ENCODE assay signal across 16 cellular contexts in the genomic region with DNA sequence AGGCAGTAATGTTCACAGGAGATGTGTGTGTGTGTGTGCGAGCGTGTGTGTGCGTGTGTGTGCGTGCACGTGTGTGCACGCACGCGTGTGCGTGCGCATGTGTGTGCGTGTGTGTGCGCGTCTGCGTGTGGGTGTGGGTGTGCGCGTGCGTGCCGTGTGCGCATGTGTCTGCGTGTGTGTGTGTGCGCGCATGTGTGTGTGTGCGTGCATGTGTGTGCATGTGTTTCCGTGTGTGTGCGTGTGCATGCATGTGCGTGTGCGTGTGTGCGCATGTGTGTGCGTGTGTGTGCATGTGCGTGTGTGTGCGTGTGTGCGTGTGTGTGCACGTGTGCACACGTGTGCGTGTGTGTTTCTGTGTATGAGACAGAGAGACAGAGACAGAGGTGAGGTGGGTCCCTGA.
DNase-seq lines count a peak whose midpoint lies in the region; ATAC-seq, FAIRE-seq and TF ChIP-seq lines count a peak whose summit lies in the region.
"Had no signal": no experiment of that assay in that cellular context is flagged by ENCODE, and none has a peak within 500 bp of the region (broad histone marks: within the 10 kb centered on the region; RNA-seq: fewer than 3 reads in every experiment).

No MANE protein-coding gene starts in this region.

- no peaks in the 10 kb centered on the region for H3K9me3 ChIP-seq in GM12878 (replicated peaks; ENCODE audit: control insufficient read depth, insufficient read depth, low read length)
- H3K9me3 ChIP-seq: BLaER1 treated with 17β-estradiol and CSF1 and Interleukin-3, amounts not matched to agents 10 nM and 100 nM had no signal

- no peaks in the 10 kb centered on the region for H3K27me3 ChIP-seq in GM23338 (ENCODE audit: insufficient read depth)
- no peaks in the 10 kb centered on the region for H3K27me3 ChIP-seq in GM12878 (replicated peaks in 1 of 2; ENCODE audit: control insufficient read depth in 2 of 2, insufficient read depth in 2 of 2, low read length in 1 of 2)
- H3K27me3 ChIP-seq: BLaER1 treated with 17β-estradiol and CSF1 and Interleukin-3, amounts not matched to agents 10 nM and 100 nM had no signal

- H3F3A ChIP-seq in GM23338 (replicated peaks; ENCODE audit: low read depth): no peaks in the 10 kb centered on the region

- POLR2A ChIA-PET in GM12878 (lab: Charles Lee): no interaction called here

- ATAC-seq in GM23338 (no peak), GM12878 (no peak), GM18868 (IDR thresholded peaks at IDR 0.05; ENCODE audit: unreplicated experiment) (no peak)

- H3K4me2 ChIP-seq in GM23338 (no peak overlapping the region), GM12878 (ENCODE audit: control insufficient read depth, insufficient read depth) (no peak overlapping the region)
- H3K4me2 ChIP-seq: BLaER1 treated with 17β-estradiol and CSF1 and Interleukin-3, amounts not matched to agents 10 nM and 100 nM had no signal

- SMC1A ChIA-PET in GM12878 (lab: Charles Lee; ENCODE audit: uncharacterized antibody, unreplicated experiment): no interaction called here

- TF ChIP-seq POLR2A in GM12878 (IDR thresholded peaks at IDR 0.05; ENCODE audit: low read depth, low read length): no peak

- WGBS in GM12878 (ENCODE audit: insufficient coverage, insufficient replicate concordance, low lambda C conversion rate, missing lambda C conversion rate): 83% methylated on average over 31 of the region's 35 CpGs

- H3K4me3 Mint-ChIP-seq in GM23338: no peak overlapping the region
- H3K4me3 Mint-ChIP-seq in glutamatergic neuron (ENCODE audit: unreplicated experiment): no peak overlapping the region
- H3K4me3 Mint-ChIP-seq: CD4-positive, CD25-positive, alpha-beta regulatory T cell had no signal

- H4K20me1 ChIP-seq in GM23338 (replicated peaks; ENCODE audit: insufficient read depth) (no peaks in the 10 kb centered on the region), GM12878 (ENCODE audit: control insufficient read depth, insufficient read depth) (no peaks in the 10 kb centered on the region)
- H4K20me1 ChIP-seq: BLaER1 treated with 17β-estradiol and CSF1 and Interleukin-3, amounts not matched to agents 10 nM and 100 nM had no signal

- no peak for TF ChIP-seq EP300 in GM12878 (IDR thresholded peaks at IDR 0.05; ENCODE audit: borderline replicate concordance in 1 of 2, control insufficient read depth in 1 of 2, low read depth in 2 of 2, low read length in 2 of 2)

- peak overlapping the region; percentile 34; the same call in 1 of the 2 replicates for H3K27ac Mint-ChIP-seq in GM23338
- peak overlapping the region; percentile 55 for H3K27ac Mint-ChIP-seq in glutamatergic neuron (ENCODE audit: unreplicated experiment)
- H3K27ac Mint-ChIP-seq: CD4-positive, CD25-positive, alpha-beta regulatory T cell had no signal

- TF ChIP-seq RAD21 in GM12878 (IDR thresholded peaks at IDR 0.05; ENCODE audit: insufficient read depth, low read depth, low read length): no peak

- H3K4me3 ChIP-seq in GM23338 (no peak overlapping the region), GM12878 (no peak overlapping the region)
- H3K4me3 ChIP-seq: BLaER1 treated with 17β-estradiol and CSF1 and Interleukin-3, amounts not matched to agents 10 nM and 100 nM had no signal

- H3K9me3 Mint-ChIP-seq in GM23338 (peaks cover 4% of the 10 kb centered on the region; the same call in 2 of the 3 replicates), glutamatergic neuron (ENCODE audit: unreplicated experiment) (peaks cover 8% of the 10 kb centered on the region)

- H2AFZ ChIP-seq in GM23338: no peak overlapping the region
- H2AFZ ChIP-seq in GM12878 (ENCODE audit: control insufficient read depth, low read depth, low read length): no peak overlapping the region

- FAIRE-seq in GM12878 (lab: Jason Lieb, UNC): no peak
- FAIRE-seq: GM12892, GM19239 had no signal

- H3K9ac ChIP-seq in GM12878 (ENCODE audit: control insufficient read depth, insufficient read depth, low read length): no peak overlapping the region
- H3K9ac ChIP-seq: BLaER1 treated with 17β-estradiol and CSF1 and Interleukin-3, amounts not matched to agents 10 nM and 100 nM had no signal

- H3K4me1 ChIP-seq in GM23338 (ENCODE audit: insufficient read depth): no peaks in the 10 kb centered on the region
- peaks cover 4% of the 10 kb centered on the region for H3K4me1 ChIP-seq in GM12878 (ENCODE audit: control insufficient read depth, insufficient read depth, low read length)

- H3K36me3 ChIP-seq in GM23338 (ENCODE audit: insufficient read depth) (no peaks in the 10 kb centered on the region), GM12878 (ENCODE audit: control insufficient read depth in 2 of 2, insufficient read depth in 2 of 2, low read length in 1 of 2) (no peaks in the 10 kb centered on the region)
- H3K36me3 ChIP-seq: BLaER1 treated with 17β-estradiol and CSF1 and Interleukin-3, amounts not matched to agents 10 nM and 100 nM had no signal

- no peak overlapping the region for H3K27ac ChIP-seq in GM23338 (ENCODE audit: low read depth)
- no peak overlapping the region for H3K27ac ChIP-seq in GM12878 (ENCODE audit: control insufficient read depth, insufficient read depth)
- H3K27ac ChIP-seq: BLaER1 treated with 17β-estradiol and CSF1 and Interleukin-3, amounts not matched to agents 10 nM and 100 nM had no signal

- in situ Hi-C loops in GM12878 (cut with MboI): no loop called here

- intact Hi-C loops in GM12878 (cut with micrococcal nuclease; ENCODE audit: unreplicated experiment): no loop called here
- intact Hi-C loops in posterior vena cava (cut with DNase I): no loop called here

- TF ChIP-seq CTCF in GM23338 (conservative IDR thresholded peaks at IDR 0.05; ENCODE audit: low read depth in 2 of 2) (no peak), GM12878 (IDR thresholded peaks at IDR 0.05 in 2 of 3, conservative IDR thresholded peaks at IDR 0.05 in 1 of 3; ENCODE audit: control insufficient read depth in 2 of 3, extremely low read depth in 1 of 3, insufficient read depth in 1 of 3, low read depth in 3 of 3, low read length in 3 of 3) (no peak), glutamatergic neuron (IDR thresholded peaks at IDR 0.05; ENCODE audit: partially characterized antibody, unreplicated experiment) (no peak)

- RAD21 ChIA-PET in GM12878 (lab: Charles Lee; ENCODE audit: unreplicated experiment): no interaction called here

- peaks cover 20% of the 10 kb centered on the region for H3K27me3 Mint-ChIP-seq in GM23338 (ENCODE audit: insufficient read depth, low read depth, poor library complexity)
- peaks cover 14% of the 10 kb centered on the region for H3K27me3 Mint-ChIP-seq in glutamatergic neuron (ENCODE audit: unreplicated experiment)

- no peaks in the 10 kb centered on the region for H3K9me2 ChIP-seq in GM23338 (ENCODE audit: insufficient read depth)

- H3K4me1 Mint-ChIP-seq in GM23338 (no peaks in the 10 kb centered on the region), glutamatergic neuron (ENCODE audit: low read depth, unreplicated experiment) (no peaks in the 10 kb centered on the region)
- H3K4me1 Mint-ChIP-seq: CD4-positive, CD25-positive, alpha-beta regulatory T cell had no signal

- DNase-seq in GM23338 (ENCODE audit: low spot score): no peak
- no peak for DNase-seq in GM12878 (ENCODE audit: low read depth, low spot score)
- no peak for DNase-seq in glutamatergic neuron
- peak; percentile 20 for DNase-seq in posterior vena cava (ENCODE audit: low spot score)
- no peak for DNase-seq in NCI-H1105 treated with DMSO at 0.1 percent for 48 hours (lab: John Stamatoyannopoulos, UW)
- no peak for DNase-seq in dedifferentiated amniotic fluid mesenchymal stem cell (ENCODE audit: extremely low spot score)
- DNase-seq in superior temporal gyrus (ENCODE audit: extremely low spot score): no peak
- DNase-seq: ACHN; Calu3; CD4-positive, CD25-positive, alpha-beta regulatory T cell; DMS 273 treated with DMSO at 0.1 percent for 48 hours; H7 had no signal

- H3K36me3 Mint-ChIP-seq in GM23338 (ENCODE audit: low read depth) (no peaks in the 10 kb centered on the region), glutamatergic neuron (ENCODE audit: unreplicated experiment) (peaks cover 6% of the 10 kb centered on the region)
- H3K36me3 Mint-ChIP-seq: CD4-positive, CD25-positive, alpha-beta regulatory T cell had no signal

- BruUV-seq in GM12878 (replicated peaks; lab: Mats Ljungman, UMichigan): no TSS peak

- H3K79me2 ChIP-seq in GM23338 (replicated peaks; ENCODE audit: insufficient read depth) (no peaks in the 10 kb centered on the region), GM12878 (ENCODE audit: control insufficient read depth, insufficient read depth, low read length) (no peaks in the 10 kb centered on the region)

- CTCF ChIA-PET in GM12878 (lab: Yijun Ruan, JAX): no interaction called here

TF ChIP-seq in GM23338, 12 proteins besides CTCF, POLR2A, EP300 and RAD21 (continues in another document):
- TF ChIP-seq ZNF331 (CRISPR knock-in tag; IDR thresholded peaks at IDR 0.05; ENCODE audit: low read depth): no peak
- TF ChIP-seq POLR2AphosphoS5 (IDR thresholded peaks at IDR 0.05; ENCODE audit: low read depth): no peak

TF ChIP-seq in GM12878, 131 proteins besides CTCF, POLR2A, EP300 and RAD21 (continues in another document):
- peak; percentile 31; the same call in 1 of the 2 replicates for TF ChIP-seq NFIC (IDR thresholded peaks at IDR 0.05; ENCODE audit: low read depth, low read length)
- TF ChIP-seq, protein P1, sequence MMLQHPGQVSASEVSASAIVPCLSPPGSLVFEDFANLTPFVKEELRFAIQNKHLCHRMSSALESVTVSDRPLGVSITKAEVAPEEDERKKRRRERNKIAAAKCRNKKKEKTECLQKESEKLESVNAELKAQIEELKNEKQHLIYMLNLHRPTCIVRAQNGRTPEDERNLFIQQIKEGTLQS (IDR thresholded peaks at IDR 0.05; ENCODE audit: borderline replicate concordance, extremely low read depth, low read depth, low read length): no peak
- peak; percentile 92; the same call in 1 of the 2 replicates for TF ChIP-seq TCF3 (IDR thresholded peaks at IDR 0.05; ENCODE audit: borderline replicate concordance, insufficient read depth, low read depth, low read length)
- no peak for TF ChIP-seq HDAC6 (IDR thresholded peaks at IDR 0.05; ENCODE audit: unreplicated experiment)
- TF ChIP-seq ATF7 (IDR thresholded peaks at IDR 0.05; ENCODE audit: low read depth): no peak
- TF ChIP-seq, protein P2, sequence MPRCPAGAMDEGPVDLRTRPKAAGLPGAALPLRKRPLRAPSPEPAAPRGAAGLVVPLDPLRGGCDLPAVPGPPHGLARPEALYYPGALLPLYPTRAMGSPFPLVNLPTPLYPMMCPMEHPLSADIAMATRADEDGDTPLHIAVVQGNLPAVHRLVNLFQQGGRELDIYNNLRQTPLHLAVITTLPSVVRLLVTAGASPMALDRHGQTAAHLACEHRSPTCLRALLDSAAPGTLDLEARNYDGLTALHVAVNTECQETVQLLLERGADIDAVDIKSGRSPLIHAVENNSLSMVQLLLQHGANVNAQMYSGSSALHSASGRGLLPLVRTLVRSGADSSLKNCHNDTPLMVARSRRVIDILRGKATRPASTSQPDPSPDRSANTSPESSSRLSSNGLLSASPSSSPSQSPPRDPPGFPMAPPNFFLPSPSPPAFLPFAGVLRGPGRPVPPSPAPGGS (IDR thresholded peaks at IDR 0.05; ENCODE audit: borderline replicate concordance, insufficient read depth, low read depth, low read length, poor library complexity, severe bottlenecking): peak; percentile 96
- TF ChIP-seq GABPA (IDR thresholded peaks at IDR 0.05; ENCODE audit: low read depth): no peak
